24 cellular contexts compared by ENCODE assay signal in the genomic region with DNA sequence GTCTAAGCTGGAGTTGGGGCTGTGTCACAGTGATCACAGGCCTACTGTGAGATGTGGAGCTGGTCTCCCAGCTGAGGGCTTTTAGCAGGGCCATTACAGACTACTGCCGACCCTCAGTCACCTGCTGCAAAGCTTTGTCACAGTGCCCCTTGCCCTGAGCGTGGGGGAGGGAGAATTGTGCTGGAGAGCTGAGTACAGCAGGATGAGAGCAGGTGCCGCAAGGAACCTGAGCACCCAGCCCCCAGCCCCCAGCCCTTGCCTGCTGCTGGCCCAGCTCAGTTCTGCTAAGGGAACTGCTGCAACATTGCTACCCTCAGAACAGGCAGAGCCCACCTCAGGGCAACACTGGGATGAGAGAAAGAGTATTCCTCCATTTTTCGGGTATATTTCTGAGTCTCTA.
"Had no signal": no experiment of that assay in that cellular context is flagged by ENCODE, and none has a peak within 500 bp of the region (broad histone marks: within the 10 kb centered on the region; RNA-seq: fewer than 3 reads in every experiment).

No MANE protein-coding gene starts in this region.

- ATAC-seq: effector memory CD8-positive, alpha-beta T cell; esophagus mucosa; gastrocnemius medialis; heart right ventricle; left cardiac atrium; left lobe of liver; lower lobe of right lung; naive thymus-derived CD4-positive, alpha-beta T cell had no signal

- H3K27ac Mint-ChIP-seq: dendritic cell treated with granulocyte-macrophage colony-stimulating factor and Interleukin-4, amounts not matched to agents 40 ng/mL and 50 ng/mL, for 4 days; effector memory CD8-positive, alpha-beta T cell; endodermal cell; mesothelial cell of epicardium; naive thymus-derived CD4-positive, alpha-beta T cell had no signal

- H3K36me3 Mint-ChIP-seq: naive thymus-derived CD4-positive, alpha-beta T cell had no signal

- H3K4me3 ChIP-seq: colonic mucosa, esophagus squamous epithelium, gastrocnemius medialis, heart right ventricle, left ventricle myocardium inferior, lower lobe of right lung had no signal

- H3K27me3 Mint-ChIP-seq: dendritic cell treated with granulocyte-macrophage colony-stimulating factor and Interleukin-4, amounts not matched to agents 40 ng/mL and 50 ng/mL, for 4 days had no signal

- H3K9me3 Mint-ChIP-seq: dendritic cell treated with granulocyte-macrophage colony-stimulating factor and Interleukin-4, amounts not matched to agents 40 ng/mL and 50 ng/mL, for 4 days; effector memory CD8-positive, alpha-beta T cell had no signal

- H3K4me1 ChIP-seq: colonic mucosa, esophagus squamous epithelium, gastrocnemius medialis, heart right ventricle, left ventricle myocardium inferior, lower lobe of right lung had no signal

- H3K36me3 ChIP-seq: colonic mucosa, gastrocnemius medialis had no signal

- DNase-seq: colonic mucosa; cortex of kidney; effector CD8-positive, alpha-beta T cell; effector memory CD8-positive, alpha-beta T cell; endodermal cell; erythroblast; esophagus squamous epithelium; foreskin fibroblast; foreskin melanocyte; gastrocnemius medialis; glutamatergic neuron; head of caudate nucleus; heart right ventricle; hippocampal formation; left cardiac atrium; left ventricle myocardium inferior; lower lobe of right lung; mesenchymal stem cell; naive thymus-derived CD4-positive, alpha-beta T cell had no signal

- H3K4me1 Mint-ChIP-seq: mesothelial cell of epicardium; naive thymus-derived CD4-positive, alpha-beta T cell had no signal

- H3K27ac ChIP-seq: colonic mucosa, epithelial cell of prostate, esophagus squamous epithelium, gastrocnemius medialis, heart right ventricle, left ventricle myocardium inferior, lower lobe of right lung had no signal

- H3K9me3 ChIP-seq: colonic mucosa had no signal

- H3K4me3 Mint-ChIP-seq: dendritic cell treated with granulocyte-macrophage colony-stimulating factor and Interleukin-4, amounts not matched to agents 40 ng/mL and 50 ng/mL, for 4 days; effector memory CD8-positive, alpha-beta T cell; endodermal cell; mesothelial cell of epicardium; naive thymus-derived CD4-positive, alpha-beta T cell had no signal

- H3K27me3 ChIP-seq: colonic mucosa, esophagus squamous epithelium, gastrocnemius medialis, heart right ventricle had no signal
